14 cellular contexts compared by ENCODE assay signal in genomic region chr5:82416506-82416905, GRCh38.
DNase-seq lines count a peak whose midpoint lies in the region; ATAC-seq, FAIRE-seq and TF ChIP-seq lines count a peak whose summit lies in the region.
"Had no signal": no experiment of that assay in that cellular context is flagged by ENCODE, and none has a peak within 500 bp of the region (broad histone marks: within the 10 kb centered on the region; RNA-seq: fewer than 3 reads in every experiment).

No MANE protein-coding gene starts in this region.

- ATAC-seq in HG03460 (IDR thresholded peaks at IDR 0.05; ENCODE audit: unreplicated experiment) (no peak), HG03095 (IDR thresholded peaks at IDR 0.05; ENCODE audit: unreplicated experiment) (no peak)
- no peak for ATAC-seq in naive thymus-derived CD4-positive, alpha-beta T cell

- peaks cover 53% of the 10 kb centered on the region for H3K4me1 Mint-ChIP-seq in Calu3 (ENCODE audit: low read depth, unreplicated experiment)
- peaks cover 32% of the 10 kb centered on the region for H3K4me1 Mint-ChIP-seq in astrocyte (ENCODE audit: low read depth, unreplicated experiment)
- no peaks in the 10 kb centered on the region for H3K4me1 Mint-ChIP-seq in naive thymus-derived CD4-positive, alpha-beta T cell

- WGBS in hepatocyte (ENCODE audit: low lambda C conversion rate, missing lambda C conversion rate): 70% methylated on average over 4 of the region's 4 CpGs
- no CpG with 5 or more reads among the region's 4 CpGs for WGBS in mesendoderm (ENCODE audit: extremely low coverage, insufficient coverage, low lambda C conversion rate)

- H3K79me1 ChIP-seq in mesendoderm (ENCODE audit: low read length): no peaks in the 10 kb centered on the region

- H2AK5ac ChIP-seq in mesendoderm (ENCODE audit: low read length): no peak overlapping the region

- H3K4me2 ChIP-seq in astrocyte (ENCODE audit: low read length) (no peak overlapping the region), hepatocyte (no peak overlapping the region), mesendoderm (ENCODE audit: low read length) (no peak overlapping the region)

- no peaks in the 10 kb centered on the region for H3K9me2 ChIP-seq in hepatocyte (replicated peaks; ENCODE audit: insufficient read depth)

- no peaks in the 10 kb centered on the region for H4K20me1 ChIP-seq in astrocyte (ENCODE audit: insufficient read depth, low read length)
- no peaks in the 10 kb centered on the region for H4K20me1 ChIP-seq in hepatocyte (ENCODE audit: insufficient read depth, poor library complexity, severe bottlenecking)

- H3K27me3 Mint-ChIP-seq in Calu3 (ENCODE audit: unreplicated experiment) (no peaks in the 10 kb centered on the region), astrocyte (ENCODE audit: low read depth, unreplicated experiment) (no peaks in the 10 kb centered on the region)
- peaks cover 0 to 6% (median 0%) of the 10 kb centered on the region in 5 donors for H3K27me3 Mint-ChIP-seq in naive thymus-derived CD4-positive, alpha-beta T cell

- H3K4me3 ChIP-seq in astrocyte (ENCODE audit: insufficient read depth, low read depth, low read length) (no peak overlapping the region), hepatocyte (no peak overlapping the region), mesendoderm (ENCODE audit: low read length) (no peak overlapping the region)
- H3K4me3 ChIP-seq in naive thymus-derived CD4-positive, alpha-beta T cell (ENCODE audit: low read length): no peak overlapping the region
- H3K4me3 ChIP-seq: Peyer's patch had no signal

- no peak overlapping the region for H4K5ac ChIP-seq in mesendoderm (ENCODE audit: low read length)

- no peak overlapping the region for H3K4ac ChIP-seq in mesendoderm (ENCODE audit: low read depth, low read length)

- H2BK15ac ChIP-seq in mesendoderm (replicated peaks; ENCODE audit: low read depth): no peak overlapping the region

- H3K9me3 Mint-ChIP-seq in Calu3 (ENCODE audit: low read depth, unreplicated experiment): no peaks in the 10 kb centered on the region
- H3K9me3 Mint-ChIP-seq in astrocyte (ENCODE audit: unreplicated experiment): peaks cover 8% of the 10 kb centered on the region
- H3K9me3 Mint-ChIP-seq in naive thymus-derived CD4-positive, alpha-beta T cell: peaks cover 0 to 2% (median 0%) of the 10 kb centered on the region in 11 donors

- no peak overlapping the region for H2BK5ac ChIP-seq in mesendoderm (ENCODE audit: low read length)

- no peak overlapping the region for H4K8ac ChIP-seq in mesendoderm (ENCODE audit: low read depth, low read length)

- no peak for DNase-seq in Calu3
- peak; percentile 39 for DNase-seq in astrocyte (ENCODE audit: low read depth)
- DNase-seq in hepatocyte (ENCODE audit: low spot score): no peak
- peak; percentile 71 for DNase-seq in mesendoderm
- no peak for DNase-seq in EL
- DNase-seq in naive thymus-derived CD4-positive, alpha-beta T cell: no peak
- DNase-seq: 8988T, COR-L47, DMS53, NCI-H1105, NCI-H2081, Peyer's patch had no signal

- H3K9ac ChIP-seq in astrocyte (ENCODE audit: low read length): no peak overlapping the region
- no peak overlapping the region for H3K9ac ChIP-seq in mesendoderm (ENCODE audit: low read length)

- FAIRE-seq in astrocyte (lab: Jason Lieb, UNC): no peak

- H3K18ac ChIP-seq in mesendoderm (ENCODE audit: low read length): no peak overlapping the region

- H3K4me1 ChIP-seq in astrocyte (ENCODE audit: insufficient read depth, low read length) (peaks cover 36% of the 10 kb centered on the region), hepatocyte (ENCODE audit: insufficient read depth) (peaks cover 15% of the 10 kb centered on the region), mesendoderm (ENCODE audit: control insufficient read depth, low read depth, low read length) (peaks cover 3% of the 10 kb centered on the region)
- H3K4me1 ChIP-seq in naive thymus-derived CD4-positive, alpha-beta T cell (ENCODE audit: control insufficient read depth in 2 of 2, insufficient read depth in 2 of 2, low read length in 2 of 2): no peaks in the 10 kb centered on the region
- H3K4me1 ChIP-seq: Peyer's patch had no signal

- H3K27ac Mint-ChIP-seq in Calu3 (ENCODE audit: unreplicated experiment) (peak overlapping the region; percentile 92), astrocyte (ENCODE audit: unreplicated experiment) (peak overlapping the region; percentile 23)
- no peak overlapping the region for H3K27ac Mint-ChIP-seq in naive thymus-derived CD4-positive, alpha-beta T cell

- H3K79me2 ChIP-seq in astrocyte (ENCODE audit: insufficient read depth, low read length) (no peaks in the 10 kb centered on the region), hepatocyte (no peaks in the 10 kb centered on the region), mesendoderm (ENCODE audit: control insufficient read depth, insufficient read depth, low read length) (no peaks in the 10 kb centered on the region)

- POLR2A ChIA-PET in naive thymus-derived CD4-positive, alpha-beta T cell (lab: Charles Lee): no interaction called here

- no peaks in the 10 kb centered on the region for H3K36me3 ChIP-seq in astrocyte (ENCODE audit: insufficient read depth, low read length)
- no peaks in the 10 kb centered on the region for H3K36me3 ChIP-seq in hepatocyte (replicated peaks; ENCODE audit: insufficient read depth, low read depth)
- no peaks in the 10 kb centered on the region for H3K36me3 ChIP-seq in mesendoderm (ENCODE audit: control insufficient read depth, insufficient read depth, low read length)
- H3K36me3 ChIP-seq in naive thymus-derived CD4-positive, alpha-beta T cell (ENCODE audit: control insufficient read depth in 2 of 3, insufficient read depth in 3 of 3, low read length in 3 of 3): no peaks in the 10 kb centered on the region
- H3K36me3 ChIP-seq: Peyer's patch had no signal

- TF ChIP-seq CTCF in Calu3 (IDR thresholded peaks at IDR 0.05; ENCODE audit: unreplicated experiment) (no peak), astrocyte (IDR thresholded peaks at IDR 0.05; ENCODE audit: insufficient read depth, low read depth, low read length) (no peak), hepatocyte (IDR thresholded peaks at IDR 0.05; ENCODE audit: poor library complexity) (no peak)

- H3K27ac ChIP-seq in astrocyte (ENCODE audit: low read depth, low read length): no peak overlapping the region
- peak overlapping the region; percentile 89 for H3K27ac ChIP-seq in hepatocyte
- no peak overlapping the region for H3K27ac ChIP-seq in mesendoderm (ENCODE audit: low read depth, low read length)
- no peak overlapping the region for H3K27ac ChIP-seq in naive thymus-derived CD4-positive, alpha-beta T cell (ENCODE audit: low read depth, low read length)
- H3K27ac ChIP-seq: Peyer's patch had no signal

- H3K9me3 ChIP-seq in astrocyte (ENCODE audit: insufficient read depth, low read depth, low read length) (no peaks in the 10 kb centered on the region), hepatocyte (ENCODE audit: low read depth) (no peaks in the 10 kb centered on the region)
- no peaks in the 10 kb centered on the region for H3K9me3 ChIP-seq in naive thymus-derived CD4-positive, alpha-beta T cell (ENCODE audit: control insufficient read depth in 2 of 3, low read length in 3 of 3)
- H3K9me3 ChIP-seq: Peyer's patch had no signal

- no peak overlapping the region for H2BK120ac ChIP-seq in mesendoderm (ENCODE audit: low read depth, low read length)

- H3K4me3 Mint-ChIP-seq in Calu3 (ENCODE audit: low read depth, unreplicated experiment): no peak overlapping the region
- H3K4me3 Mint-ChIP-seq in astrocyte (ENCODE audit: unreplicated experiment): no peak overlapping the region
- H3K4me3 Mint-ChIP-seq in naive thymus-derived CD4-positive, alpha-beta T cell: no peak overlapping the region

- intact Hi-C loops in Calu3 (cut with micrococcal nuclease; ENCODE audit: unreplicated experiment): no loop called here
- intact Hi-C loops in naive thymus-derived CD4-positive, alpha-beta T cell (cut with micrococcal nuclease): no loop called here

- H3K36me3 Mint-ChIP-seq in Calu3 (ENCODE audit: insufficient read depth, unreplicated experiment): no peaks in the 10 kb centered on the region
- H3K36me3 Mint-ChIP-seq in astrocyte (ENCODE audit: low read depth, unreplicated experiment): peaks cover 4% of the 10 kb centered on the region
- peaks cover 0 to 2% (median 0%) of the 10 kb centered on the region in 5 donors for H3K36me3 Mint-ChIP-seq in naive thymus-derived CD4-positive, alpha-beta T cell

- H3K56ac ChIP-seq in mesendoderm (ENCODE audit: low read length): no peak overlapping the region

- BruUV-seq in Calu3 (replicated peaks; lab: Mats Ljungman, UMichigan): no TSS peak

- no peak overlapping the region for H3K23ac ChIP-seq in mesendoderm (ENCODE audit: low read length)

- H3K27me3 ChIP-seq in astrocyte (ENCODE audit: insufficient read depth, low read length) (no peaks in the 10 kb centered on the region), hepatocyte (no peaks in the 10 kb centered on the region), mesendoderm (ENCODE audit: insufficient read depth, low read length, poor library complexity) (no peaks in the 10 kb centered on the region)
- no peaks in the 10 kb centered on the region for H3K27me3 ChIP-seq in naive thymus-derived CD4-positive, alpha-beta T cell (ENCODE audit: control insufficient read depth in 2 of 2, insufficient read depth in 2 of 2, low read length in 2 of 2)
- H3K27me3 ChIP-seq: Peyer's patch had no signal

- no peak overlapping the region for H2AFZ ChIP-seq in astrocyte (ENCODE audit: low read depth, low read length)
- no peak overlapping the region for H2AFZ ChIP-seq in hepatocyte

- CTCF ChIA-PET in Calu3 (lab: Charles Lee): no interaction called here
- CTCF ChIA-PET in naive thymus-derived CD4-positive, alpha-beta T cell (lab: Charles Lee): no interaction called here

Comparison
In these comparisons a context has a peak if more than half of its experiments do, and no peak if none do; other contexts are left out.
1. DNase-seq: peak in astrocyte (single experiment) and mesendoderm (single experiment); none in Calu3 (single experiment), hepatocyte (single experiment), EL (single experiment) and naive thymus-derived CD4-positive, alpha-beta T cell (0 of 9).
2. H3K27ac Mint-ChIP-seq: peak in Calu3 (single experiment) and astrocyte (single experiment); none in naive thymus-derived CD4-positive, alpha-beta T cell (0 of 9).